ENCODE assay signal across 16 cellular contexts in genomic region chr6:44665683-44666082, GRCh38.
DNase-seq lines count a peak whose midpoint lies in the region; ATAC-seq and TF ChIP-seq lines count a peak whose summit lies in the region.
"Had no signal": no experiment of that assay in that cellular context is flagged by ENCODE, and none has a peak within 500 bp of the region (broad histone marks: within the 10 kb centered on the region; RNA-seq: fewer than 3 reads in every experiment).

No MANE protein-coding gene starts in this region.

- no peak overlapping the region for H3K27ac Mint-ChIP-seq in activated CD4-positive, alpha-beta T cell treated with anti-CD3 and anti-CD28 coated beads, Interleukin-2, amount 10 ng/mL, durations not matched to agents 7 days and 5 days
- H3K27ac Mint-ChIP-seq: CD14-positive monocyte had no signal

- H3K27me3 ChIP-seq in SJSA1 (replicated peaks) (no peaks in the 10 kb centered on the region), rectal smooth muscle tissue (ENCODE audit: control insufficient read depth, insufficient read depth, low read length) (no peaks in the 10 kb centered on the region), dorsolateral prefrontal cortex (peaks cover 0 to 7% (median 0%) of the 10 kb centered on the region in 45 donors)

- POLR2A ChIA-PET in activated CD4-positive, alpha-beta T cell treated with anti-CD3 and anti-CD28 coated beads, Interleukin-2, amount 10 ng/mL, durations not matched to agents 7 days and 5 days (lab: Charles Lee), result no interaction called here

- no peaks in the 10 kb centered on the region for H3K27me3 Mint-ChIP-seq in activated CD4-positive, alpha-beta T cell treated with anti-CD3 and anti-CD28 coated beads, Interleukin-2, amount 10 ng/mL, durations not matched to agents 7 days and 5 days

- CTCF ChIA-PET in activated CD4-positive, alpha-beta T cell treated with anti-CD3 and anti-CD28 coated beads, Interleukin-2, amount 10 ng/mL, durations not matched to agents 7 days and 5 days (lab: Charles Lee), result no interaction called here

- H3K36me3 ChIP-seq in SJSA1 (no peaks in the 10 kb centered on the region), rectal smooth muscle tissue (ENCODE audit: control insufficient read depth, insufficient read depth, low read length) (no peaks in the 10 kb centered on the region)

- H3K9me3 ChIP-seq in SJSA1 (replicated peaks), result no peaks in the 10 kb centered on the region

- H3K9ac ChIP-seq in rectal smooth muscle tissue (ENCODE audit: low read length), result no peak overlapping the region
- H3K9ac ChIP-seq: GM23248 had no signal

- TF ChIP-seq CTCF in dorsolateral prefrontal cortex (IDR thresholded peaks at IDR 0.05 in 54 of 56, conservative IDR thresholded peaks at IDR 0.05 in 2 of 56; ENCODE audit: low read depth in 1 of 56, partially characterized antibody in 56 of 56), result no peak

- H3K27ac ChIP-seq in SJSA1, result peak overlapping the region; percentile 94
- peak overlapping the region; percentile 25 for H3K27ac ChIP-seq in rectal smooth muscle tissue (ENCODE audit: low read depth, low read length)
- no peak overlapping the region for H3K27ac ChIP-seq in dorsolateral prefrontal cortex
- H3K27ac ChIP-seq: GM23248 had no signal

- H3K4me1 ChIP-seq in SJSA1 (replicated peaks) (peaks cover 98% of the 10 kb centered on the region), rectal smooth muscle tissue (ENCODE audit: control insufficient read depth, insufficient read depth, low read length) (no peaks in the 10 kb centered on the region)

- intact Hi-C loops in dorsolateral prefrontal cortex (cut with DNase I), result no loop called here

- H3K4me1 Mint-ChIP-seq in activated CD4-positive, alpha-beta T cell treated with anti-CD3 and anti-CD28 coated beads, Interleukin-2, amount 10 ng/mL, durations not matched to agents 7 days and 5 days, result no peaks in the 10 kb centered on the region
- H3K4me1 Mint-ChIP-seq: CD14-positive monocyte had no signal

- DNase-seq in SJSA1 (ENCODE audit: low read depth in 1 of 2, low spot score in 2 of 2) (no peak), fibroblast of gingiva (ENCODE audit: low read depth) (peak; percentile 20), dorsolateral prefrontal cortex (no peak), NCI-H2171 (lab: John Stamatoyannopoulos, UW) (no peak)
- no peak for DNase-seq in activated CD4-positive, alpha-beta T cell treated with anti-CD3 and anti-CD28 coated beads, Interleukin-2, amount 10 ng/mL, durations not matched to agents 7 days and 5 days
- DNase-seq: AML-193, DMS79 treated with DMSO at 0.1 percent for 48 hours, GM23248, KBM-7, NCI-H1105, NCI-H2081 treated with DMSO at 0.1 percent for 48 hours, NCI-H748 treated with DMSO at 0.1 percent for 48 hours, SIG-M5 had no signal

- H3K9me3 Mint-ChIP-seq in activated CD4-positive, alpha-beta T cell treated with anti-CD3 and anti-CD28 coated beads, Interleukin-2, amount 10 ng/mL, durations not matched to agents 7 days and 5 days, result no peaks in the 10 kb centered on the region
- H3K9me3 Mint-ChIP-seq: CD14-positive monocyte had no signal

- H3K4me3 ChIP-seq in SJSA1 (no peak overlapping the region), rectal smooth muscle tissue (ENCODE audit: low read length) (no peak overlapping the region), dorsolateral prefrontal cortex (no peak overlapping the region)
- H3K4me3 ChIP-seq: GM23248 had no signal

- no peak for ATAC-seq in GM21619 (IDR thresholded peaks at IDR 0.05; ENCODE audit: unreplicated experiment)

- no peak overlapping the region for H3K4me3 Mint-ChIP-seq in activated CD4-positive, alpha-beta T cell treated with anti-CD3 and anti-CD28 coated beads, Interleukin-2, amount 10 ng/mL, durations not matched to agents 7 days and 5 days
- H3K4me3 Mint-ChIP-seq: CD14-positive monocyte had no signal

- H3K36me3 Mint-ChIP-seq in activated CD4-positive, alpha-beta T cell treated with anti-CD3 and anti-CD28 coated beads, Interleukin-2, amount 10 ng/mL, durations not matched to agents 7 days and 5 days (ENCODE audit: low read depth), result no peaks in the 10 kb centered on the region
- H3K36me3 Mint-ChIP-seq: CD14-positive monocyte had no signal

Comparison
In these comparisons a context has a peak if more than half of its experiments do, and no peak if none do; other contexts are left out.
1. H3K27ac ChIP-seq: peak in SJSA1 (single experiment) and rectal smooth muscle tissue (single experiment); none in dorsolateral prefrontal cortex (0 of 59).